17 cellular contexts compared by ENCODE assay signal in the genomic region with DNA sequence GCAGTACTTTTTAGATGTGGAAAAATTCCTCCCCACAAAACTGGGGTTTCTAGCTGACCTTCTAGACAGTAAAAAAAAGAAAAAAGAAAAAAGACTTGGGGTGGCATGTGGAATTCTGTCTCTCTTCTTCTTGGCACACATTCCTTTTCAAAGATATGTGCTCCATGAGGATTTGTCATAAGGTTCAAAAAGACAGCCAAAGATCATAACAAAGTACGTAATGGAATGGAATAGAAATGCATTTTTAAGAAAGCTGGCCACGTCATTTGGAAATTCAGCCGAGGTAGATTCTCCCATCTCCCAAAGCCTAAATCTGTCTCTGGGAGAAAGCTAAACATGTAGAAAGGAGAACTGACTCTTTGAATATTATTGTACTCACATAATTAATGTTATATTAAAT.
DNase-seq lines count a peak whose midpoint lies in the region; ATAC-seq and TF ChIP-seq lines count a peak whose summit lies in the region.
"Had no signal": no experiment of that assay in that cellular context is flagged by ENCODE, and none has a peak within 500 bp of the region (broad histone marks: within the 10 kb centered on the region; RNA-seq: fewer than 3 reads in every experiment).

No MANE protein-coding gene starts in this region.

- no peaks in the 10 kb centered on the region for H3K9me2 ChIP-seq in Karpas-422 (replicated peaks; ENCODE audit: insufficient read depth, low read length)

- H3K9ac ChIP-seq in Karpas-422 (ENCODE audit: low read length) (no peak overlapping the region), skeletal muscle tissue (ENCODE audit: low read depth in 1 of 3, low read length in 3 of 3) (no peak overlapping the region)

- ATAC-seq in omental fat pad (ENCODE audit: low FRiP score): peak; percentile 25
- no peak for ATAC-seq in GM18502 (IDR thresholded peaks at IDR 0.05; ENCODE audit: poor library complexity, unreplicated experiment)
- no peak for ATAC-seq in HG02885 (IDR thresholded peaks at IDR 0.05; ENCODE audit: poor library complexity, unreplicated experiment)
- ATAC-seq in activated naive CD4-positive, alpha-beta T cell treated with anti-CD3 and anti-CD28 coated beads, Interleukin-2, amount 50 U/mL, for 72 hours: no peak
- ATAC-seq: A549, GM23338 had no signal

- no peak overlapping the region for H3K4me2 ChIP-seq in Karpas-422 (ENCODE audit: low read depth, low read length, poor library complexity, severe bottlenecking)
- H3K4me2 ChIP-seq: A549, GM23338 had no signal

- DNase-seq in Karpas-422 (peak; percentile 34), esophagus muscularis mucosa (ENCODE audit: extremely low spot score) (no peak), omental fat pad (ENCODE audit: low spot score) (no peak), NCI-H1105 (lab: John Stamatoyannopoulos, UW) (no peak)
- no peak for DNase-seq in activated naive CD4-positive, alpha-beta T cell treated with anti-CD3 and anti-CD28 coated beads, Interleukin-2, amount 50 U/mL, for 72 hours (ENCODE audit: low spot score in 2 of 2)
- DNase-seq: CD4-positive, alpha-beta T cell; DMS153; GDM1; HCEC 1CT; NCI-H1105 treated with DMSO at 0.1 percent for 48 hours; NCI-H1694; NCI-H2081 treated with DMSO at 0.1 percent for 48 hours had no signal

- WGBS in esophagus muscularis mucosa: 26% methylated on average over 3 of the region's 3 CpGs

- no peaks in the 10 kb centered on the region for H3K36me3 Mint-ChIP-seq in activated naive CD4-positive, alpha-beta T cell treated with anti-CD3 and anti-CD28 coated beads, Interleukin-2, amount 50 U/mL, for 72 hours

- no peak overlapping the region for H3K4me3 ChIP-seq in Karpas-422 (ENCODE audit: low read length)
- no peak overlapping the region for H3K4me3 ChIP-seq in esophagus muscularis mucosa
- H3K4me3 ChIP-seq in skeletal muscle tissue (ENCODE audit: low read length in 3 of 3): no peak overlapping the region
- H3K4me3 ChIP-seq: A549, GM23338 had no signal

- no peak for TF ChIP-seq EP300 in esophagus muscularis mucosa (IDR thresholded peaks at IDR 0.05)

- no peaks in the 10 kb centered on the region for H3K36me3 ChIP-seq in Karpas-422 (ENCODE audit: insufficient read depth, low read length)
- H3K36me3 ChIP-seq in esophagus muscularis mucosa: no peaks in the 10 kb centered on the region
- no peaks in the 10 kb centered on the region for H3K36me3 ChIP-seq in skeletal muscle tissue (ENCODE audit: control insufficient read depth in 3 of 3, insufficient read depth in 3 of 3, low read length in 3 of 3)

- no peak for TF ChIP-seq POLR2A in esophagus muscularis mucosa (IDR thresholded peaks at IDR 0.05; ENCODE audit: low read depth)

- no peaks in the 10 kb centered on the region for H3K4me1 ChIP-seq in Karpas-422 (ENCODE audit: low read length)
- H3K4me1 ChIP-seq in esophagus muscularis mucosa: peaks cover 0 to 25% (median 10%) of the 10 kb centered on the region in 4 donors
- H3K4me1 ChIP-seq in skeletal muscle tissue (ENCODE audit: control insufficient read depth in 3 of 3, insufficient read depth in 3 of 3, low read length in 3 of 3): peaks cover under 1 to 21% (median 14%) of the 10 kb centered on the region in 3 donors
- H3K4me1 ChIP-seq: A549 had no signal

- no peak overlapping the region for H2AFZ ChIP-seq in Karpas-422 (ENCODE audit: low read length)
- H2AFZ ChIP-seq: GM23338 had no signal

- intact Hi-C loops in esophagus muscularis mucosa (cut with DNase I): no loop called here

- no peak overlapping the region for H3K27ac Mint-ChIP-seq in activated naive CD4-positive, alpha-beta T cell treated with anti-CD3 and anti-CD28 coated beads, Interleukin-2, amount 50 U/mL, for 72 hours
- H3K27ac Mint-ChIP-seq: CD4-positive, alpha-beta T cell; GM23338 had no signal

- H4K20me1 ChIP-seq in Karpas-422 (ENCODE audit: insufficient read depth, low read depth, low read length): no peaks in the 10 kb centered on the region

- TF ChIP-seq CTCF in esophagus muscularis mucosa (IDR thresholded peaks at IDR 0.05) (no peak), omental fat pad (IDR thresholded peaks at IDR 0.05) (no peak)

- no peak overlapping the region for H3K27ac ChIP-seq in Karpas-422 (ENCODE audit: low read length)
- peak overlapping the region; percentile 56 to 66 (median 62) for H3K27ac ChIP-seq in esophagus muscularis mucosa (replicated peaks in 1 of 4)
- peak overlapping the region; percentile 54 for H3K27ac ChIP-seq in skeletal muscle tissue (ENCODE audit: low read depth, low read length)
- H3K27ac ChIP-seq: A549 had no signal

- no peaks in the 10 kb centered on the region for H3K9me3 Mint-ChIP-seq in activated naive CD4-positive, alpha-beta T cell treated with anti-CD3 and anti-CD28 coated beads, Interleukin-2, amount 50 U/mL, for 72 hours
- H3K9me3 Mint-ChIP-seq: CD4-positive, alpha-beta T cell; GM23338 had no signal

- H3K9me3 ChIP-seq in Karpas-422 (ENCODE audit: low read length): no peaks in the 10 kb centered on the region
- no peaks in the 10 kb centered on the region for H3K9me3 ChIP-seq in esophagus muscularis mucosa
- no peaks in the 10 kb centered on the region for H3K9me3 ChIP-seq in skeletal muscle tissue (ENCODE audit: control insufficient read depth in 3 of 3, low read length in 3 of 3)
- H3K9me3 ChIP-seq: A549 had no signal

- no peaks in the 10 kb centered on the region for H3K27me3 ChIP-seq in Karpas-422 (ENCODE audit: low read length)
- no peaks in the 10 kb centered on the region for H3K27me3 ChIP-seq in esophagus muscularis mucosa
- no peaks in the 10 kb centered on the region for H3K27me3 ChIP-seq in skeletal muscle tissue (ENCODE audit: control insufficient read depth in 3 of 3, insufficient read depth in 3 of 3, low read length in 3 of 3)

- no peaks in the 10 kb centered on the region for H3K79me2 ChIP-seq in Karpas-422 (ENCODE audit: low read length)
